ENCODE assay signal across 14 cellular contexts in genomic region chr1:1418464-1419362, GRCh38. TPM values are rescaled to one million over a fixed set of nuclear protein-coding genes. Genes with fewer than 3 reads are reported as not detected.
A peak's percentile ranks its signal among the peaks of the same experiment; 100 is the strongest.
DNase-seq lines count a peak whose midpoint lies in the region; ATAC-seq, FAIRE-seq and TF ChIP-seq lines count a peak whose summit lies in the region.
"Had no signal": no experiment of that assay in that cellular context is flagged by ENCODE, and none has a peak within 500 bp of the region (broad histone marks: within the 10 kb centered on the region; RNA-seq: fewer than 3 reads in every experiment).

No MANE protein-coding gene starts in this region.

- peaks cover 13% of the 10 kb centered on the region for H3K4me1 Mint-ChIP-seq in astrocyte (ENCODE audit: low read depth, unreplicated experiment)
- peaks cover 26% of the 10 kb centered on the region for H3K4me1 Mint-ChIP-seq in stimulated activated memory B cell treated with anti-CD40 and anti-IgM and Interleukin-4, amounts not matched to agents 10 μg/mL and 1 μg/mL and 100 μg/mL, for 72 hours
- H3K4me1 Mint-ChIP-seq in activated CD4-positive, alpha-beta memory T cell treated with anti-CD3 and anti-CD28 coated beads, Interleukin-2, amount 10 ng/mL, durations not matched to agents 7 days and 5 days: peaks cover 23% of the 10 kb centered on the region

- peak; percentile 13 for ATAC-seq in stimulated activated memory B cell treated with anti-CD40 and anti-IgM and Interleukin-4, amounts not matched to agents 10 μg/mL and 1 μg/mL and 100 μg/mL, for 72 hours

- H3K27me3 Mint-ChIP-seq in astrocyte (ENCODE audit: low read depth, unreplicated experiment): no peaks in the 10 kb centered on the region
- H3K27me3 Mint-ChIP-seq in stimulated activated memory B cell treated with anti-CD40 and anti-IgM and Interleukin-4, amounts not matched to agents 10 μg/mL and 1 μg/mL and 100 μg/mL, for 72 hours: peaks cover 31% of the 10 kb centered on the region
- peaks cover 8% of the 10 kb centered on the region for H3K27me3 Mint-ChIP-seq in activated CD4-positive, alpha-beta memory T cell treated with anti-CD3 and anti-CD28 coated beads, Interleukin-2, amount 10 ng/mL, durations not matched to agents 7 days and 5 days

- in situ Hi-C loops in GM13977 (cut with MboI; ENCODE audit: low pct_unique_long_range_greater_than_20kb, low sequenced_read_pairs, unreplicated experiment): no loop called here

- H4K20me1 ChIP-seq in astrocyte (ENCODE audit: insufficient read depth, low read length): no peaks in the 10 kb centered on the region

- H3K4me1 ChIP-seq in astrocyte (ENCODE audit: insufficient read depth, low read length): peaks cover 12% of the 10 kb centered on the region

- no peaks in the 10 kb centered on the region for H3K36me3 ChIP-seq in astrocyte (ENCODE audit: insufficient read depth, low read length)

- peaks cover 3% of the 10 kb centered on the region for H3K36me3 Mint-ChIP-seq in astrocyte (ENCODE audit: low read depth, unreplicated experiment)
- H3K36me3 Mint-ChIP-seq in stimulated activated memory B cell treated with anti-CD40 and anti-IgM and Interleukin-4, amounts not matched to agents 10 μg/mL and 1 μg/mL and 100 μg/mL, for 72 hours: no peaks in the 10 kb centered on the region
- H3K36me3 Mint-ChIP-seq in activated CD4-positive, alpha-beta memory T cell treated with anti-CD3 and anti-CD28 coated beads, Interleukin-2, amount 10 ng/mL, durations not matched to agents 7 days and 5 days (ENCODE audit: low read depth): no peaks in the 10 kb centered on the region
- H3K36me3 Mint-ChIP-seq: CD8-positive, alpha-beta memory T cell had no signal

- H3K9ac ChIP-seq in astrocyte (ENCODE audit: low read length): no peak overlapping the region

- no peaks in the 10 kb centered on the region for H3K9me3 ChIP-seq in astrocyte (ENCODE audit: insufficient read depth, low read depth, low read length)

- peak overlapping the region; percentile 72 for H3K27ac Mint-ChIP-seq in astrocyte (ENCODE audit: unreplicated experiment)
- H3K27ac Mint-ChIP-seq in stimulated activated memory B cell treated with anti-CD40 and anti-IgM and Interleukin-4, amounts not matched to agents 10 μg/mL and 1 μg/mL and 100 μg/mL, for 72 hours: no peak overlapping the region
- H3K27ac Mint-ChIP-seq in activated CD4-positive, alpha-beta memory T cell treated with anti-CD3 and anti-CD28 coated beads, Interleukin-2, amount 10 ng/mL, durations not matched to agents 7 days and 5 days: no peak overlapping the region
- H3K27ac Mint-ChIP-seq: GM23338 had no signal

- no peaks in the 10 kb centered on the region for H3K27me3 ChIP-seq in astrocyte (ENCODE audit: insufficient read depth, low read length)
- no peaks in the 10 kb centered on the region for H3K27me3 ChIP-seq in layer of hippocampus (ENCODE audit: control insufficient read depth, insufficient read depth, low read length)

- POLR2A ChIA-PET in activated CD4-positive, alpha-beta memory T cell treated with anti-CD3 and anti-CD28 coated beads, Interleukin-2, amount 10 ng/mL, durations not matched to agents 7 days and 5 days (lab: Charles Lee): no interaction called here

- TF ChIP-seq CTCF in GM13977 (IDR thresholded peaks at IDR 0.05; ENCODE audit: extremely low read depth, insufficient read depth, missing control alignments) (no peak), astrocyte (IDR thresholded peaks at IDR 0.05; ENCODE audit: insufficient read depth, low read depth, low read length) (no peak)

- no peak overlapping the region for H3K4me3 ChIP-seq in astrocyte (ENCODE audit: insufficient read depth, low read depth, low read length)
- H3K4me3 ChIP-seq: lung had no signal

- no peak for FAIRE-seq in astrocyte (lab: Jason Lieb, UNC)

- no peak overlapping the region for H3K4me2 ChIP-seq in astrocyte (ENCODE audit: low read length)

- CTCF ChIA-PET in activated CD4-positive, alpha-beta memory T cell treated with anti-CD3 and anti-CD28 coated beads, Interleukin-2, amount 10 ng/mL, durations not matched to agents 7 days and 5 days (lab: Charles Lee): no interaction called here

- no peak overlapping the region for H2AFZ ChIP-seq in astrocyte (ENCODE audit: low read depth, low read length)

- DNase-seq in GM13977 (ENCODE audit: low spot score) (peak; percentile 42), astrocyte (ENCODE audit: low read depth) (no peak), Kasumi-1 (lab: John Stamatoyannopoulos, UW) (no peak), NOMO-1 treated with DMSO at 0.1 percent for 48 hours (lab: John Stamatoyannopoulos, UW; ENCODE audit: unreplicated experiment) (no peak), Ammon's horn (ENCODE audit: low spot score) (no peak)
- DNase-seq in activated CD4-positive, alpha-beta memory T cell treated with anti-CD3 and anti-CD28 coated beads, Interleukin-2, amount 10 ng/mL, durations not matched to agents 7 days and 5 days: no peak
- DNase-seq: effector memory CD4-positive, alpha-beta T cell; NCI-H1105; SHP77 treated with DMSO at 0.1 percent for 48 hours had no signal

- H3K79me2 ChIP-seq in astrocyte (ENCODE audit: insufficient read depth, low read length): no peaks in the 10 kb centered on the region

- no peak overlapping the region for H3K27ac ChIP-seq in astrocyte (ENCODE audit: low read depth, low read length)
- H3K27ac ChIP-seq in layer of hippocampus (ENCODE audit: low read depth, low read length): peak overlapping the region; percentile 87

- no peaks in the 10 kb centered on the region for H3K9me3 Mint-ChIP-seq in astrocyte (ENCODE audit: unreplicated experiment)
- H3K9me3 Mint-ChIP-seq in stimulated activated memory B cell treated with anti-CD40 and anti-IgM and Interleukin-4, amounts not matched to agents 10 μg/mL and 1 μg/mL and 100 μg/mL, for 72 hours: no peaks in the 10 kb centered on the region
- no peaks in the 10 kb centered on the region for H3K9me3 Mint-ChIP-seq in activated CD4-positive, alpha-beta memory T cell treated with anti-CD3 and anti-CD28 coated beads, Interleukin-2, amount 10 ng/mL, durations not matched to agents 7 days and 5 days
- H3K9me3 Mint-ChIP-seq: CD8-positive, alpha-beta memory T cell; GM23338 had no signal

- H3K4me3 Mint-ChIP-seq in astrocyte (ENCODE audit: unreplicated experiment): no peak overlapping the region
- H3K4me3 Mint-ChIP-seq in stimulated activated memory B cell treated with anti-CD40 and anti-IgM and Interleukin-4, amounts not matched to agents 10 μg/mL and 1 μg/mL and 100 μg/mL, for 72 hours: no peak overlapping the region
- H3K4me3 Mint-ChIP-seq in activated CD4-positive, alpha-beta memory T cell treated with anti-CD3 and anti-CD28 coated beads, Interleukin-2, amount 10 ng/mL, durations not matched to agents 7 days and 5 days: no peak overlapping the region
- H3K4me3 Mint-ChIP-seq: CD8-positive, alpha-beta memory T cell had no signal

RNA-seq across cellular contexts. Expression of gene ANKRD65, which starts 2.4 kb away (rescaled TPM):
- total RNA-seq in astrocyte: 0.64 TPM in 1 of 2 replicates, not detected in the other
- total RNA-seq in activated CD4-positive, alpha-beta memory T cell treated with anti-CD3 and anti-CD28 coated beads, Interleukin-2, amount 10 ng/mL, durations not matched to agents 7 days and 5 days: not detected
- total RNA-seq: CD8-positive, alpha-beta memory T cell had no signal

RNA-seq across cellular contexts. Expression of gene MRPL20, which starts 11.6 kb away (rescaled TPM):
- 87.3 and 88.5 TPM in 2 replicates for total RNA-seq in astrocyte
- total RNA-seq in activated CD4-positive, alpha-beta memory T cell treated with anti-CD3 and anti-CD28 coated beads, Interleukin-2, amount 10 ng/mL, durations not matched to agents 7 days and 5 days: 10 to 100 TPM; 82.8 to 87.3 TPM

RNA-seq across cellular contexts. Expression of gene VWA1, which starts 16.8 kb away (rescaled TPM):
- total RNA-seq in astrocyte: 60.4 and 81.2 TPM in 2 replicates
- total RNA-seq in activated CD4-positive, alpha-beta memory T cell treated with anti-CD3 and anti-CD28 coated beads, Interleukin-2, amount 10 ng/mL, durations not matched to agents 7 days and 5 days: under 1 TPM; 0.33 to 0.45 TPM

RNA-seq across cellular contexts. Expression of gene CCNL2, which starts 19.6 kb away (rescaled TPM):
- total RNA-seq in astrocyte: 194 and 197 TPM in 2 replicates
- total RNA-seq in activated CD4-positive, alpha-beta memory T cell treated with anti-CD3 and anti-CD28 coated beads, Interleukin-2, amount 10 ng/mL, durations not matched to agents 7 days and 5 days: 100 to 1,000 TPM; 104 TPM

RNA-seq across cellular contexts. Expression of gene ATAD3C, which starts 30.8 kb away (rescaled TPM):
- 1.8 and 2.5 TPM in 2 replicates for total RNA-seq in astrocyte
- total RNA-seq in activated CD4-positive, alpha-beta memory T cell treated with anti-CD3 and anti-CD28 coated beads, Interleukin-2, amount 10 ng/mL, durations not matched to agents 7 days and 5 days: 1 to 10 TPM in 1 of 2 experiments, under 1 TPM in 1; 0.98 to 1.4 TPM

Comparison
In these comparisons a context has a peak if more than half of its experiments do, and no peak if none do; other contexts are left out.
1. RNA of gene VWA1, which starts 16.8 kb away (total RNA-seq): 60.4 to 81.2 TPM in astrocyte; 0.33 to 0.45 TPM in activated CD4-positive, alpha-beta memory T cell treated with anti-CD3 and anti-CD28 coated beads, Interleukin-2, amount 10 ng/mL, durations not matched to agents 7 days and 5 days; every median in the first group is over 10 times any median in the second.